25 cellular contexts compared by ENCODE assay signal in the genomic region with DNA sequence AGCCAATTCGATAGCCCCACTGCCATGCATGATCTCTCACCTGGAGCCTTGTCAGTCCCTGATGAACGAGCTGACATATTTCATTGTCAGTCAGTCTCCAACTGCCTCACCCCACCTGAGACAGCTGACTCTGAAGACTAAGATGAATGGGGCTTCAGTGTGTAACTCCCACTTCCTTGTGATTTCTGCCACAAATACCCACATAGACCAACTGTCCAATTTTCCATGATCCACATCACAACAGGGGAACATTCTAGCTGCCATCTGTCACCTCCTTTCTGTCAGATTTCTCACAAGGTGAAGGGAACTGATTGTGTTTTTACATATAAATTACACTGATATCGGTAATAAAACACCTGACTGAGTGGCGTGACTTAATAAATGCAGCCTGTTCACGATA.
"Had no signal": no experiment of that assay in that cellular context is flagged by ENCODE, and none has a peak within 500 bp of the region (broad histone marks: within the 10 kb centered on the region; RNA-seq: fewer than 3 reads in every experiment).

No MANE protein-coding gene starts in this region.

- DNase-seq: activated CD4-positive, alpha-beta memory T cell treated with anti-CD3 and anti-CD28 coated beads, Interleukin-2, amount 10 ng/mL, durations not matched to agents 7 days and 5 days; activated CD4-positive, alpha-beta T cell treated with anti-CD3 and anti-CD28 coated beads for 1 hour; activated CD4-positive, alpha-beta T cell treated with anti-CD3 and anti-CD28 coated beads for 4 hours; activated CD4-positive, alpha-beta T cell treated with anti-CD3 and anti-CD28 coated beads, Interleukin-2, amount 10 ng/mL, durations not matched to agents 7 days and 5 days; activated CD4-positive, alpha-beta T cell treated with anti-CD3 and anti-CD28 coated beads, Interleukin-2, amount 50 U/mL, for 4 hours; activated CD8-positive, alpha-beta memory T cell treated with anti-CD3 and anti-CD28 coated beads, Interleukin-2, amount 50 U/mL, for 48 hours; activated effector memory CD4-positive, alpha-beta T cell treated with Interleukin-2 at 50 U/mL for 16 hours; activated gamma-delta T cell treated with Interleukin-2 at 50 U/mL for 16 hours; activated naive CD4-positive, alpha-beta T cell treated with anti-CD3 and anti-CD28 coated beads, Interleukin-2, amount 50 U/mL, for 16 hours; activated naive CD4-positive, alpha-beta T cell treated with Interleukin-2 at 50 U/mL for 16 hours; activated T-cell treated with anti-CD3 and anti-CD28 coated beads for 4 hours; activated T-cell treated with anti-CD3 and anti-CD28 coated beads, Interleukin-2, amount 50 U/mL, for 24 hours; amniotic stem cell; anterior cingulate cortex; brain microvascular endothelial cell; cerebellar nuclear complex; effector memory CD4-positive, alpha-beta T cell; endodermal cell; foreskin fibroblast; heart left ventricle; T-helper 2 cell had no signal

- H3K36me3 ChIP-seq: brain microvascular endothelial cell, heart left ventricle had no signal

- ATAC-seq: activated T-helper 17 cell treated with anti-CD3 and anti-CD28 coated beads, Interleukin-2, amount 50 U/mL, for 72 hours; esophagus mucosa; heart left ventricle had no signal

- H3K4me3 ChIP-seq: coronary artery, dorsolateral prefrontal cortex, heart left ventricle had no signal

- H3K27me3 ChIP-seq: brain microvascular endothelial cell, heart left ventricle had no signal
